In the genomic region with DNA sequence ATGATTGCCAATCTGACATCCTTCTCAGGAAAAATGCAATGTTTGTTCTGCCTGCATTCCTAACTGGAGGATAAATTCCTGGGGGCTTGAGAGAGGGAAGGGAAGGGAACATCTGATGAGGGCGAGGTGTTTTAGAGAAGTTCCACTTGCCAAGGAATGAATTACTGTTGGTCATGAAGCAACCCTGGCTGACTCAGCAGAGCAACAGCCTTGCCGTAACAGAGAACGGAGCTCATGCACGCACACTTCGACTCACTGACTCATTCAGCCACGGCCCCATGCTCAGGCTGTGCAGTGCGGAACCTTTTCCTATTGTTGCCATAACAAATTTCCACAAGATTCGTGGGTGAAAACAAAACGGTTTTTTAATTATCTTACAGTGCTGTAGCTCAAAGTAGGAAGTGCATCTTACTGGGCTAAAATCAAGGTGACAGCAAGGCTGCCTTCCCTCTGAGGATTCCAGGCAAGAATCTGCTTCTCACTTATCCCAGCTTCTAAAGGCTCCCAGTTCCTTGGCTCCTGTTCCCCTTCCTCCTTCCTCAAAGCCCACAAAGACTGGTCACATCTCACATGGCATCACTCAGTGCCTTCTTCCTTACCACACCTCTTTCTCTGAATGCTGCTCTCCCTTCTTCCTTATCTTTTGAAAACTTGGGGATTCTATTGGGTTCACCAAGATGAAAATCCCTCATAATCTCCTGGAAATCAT, we compare ENCODE assay signal across 19 cellular contexts. TPM values are rescaled to one million over a fixed set of nuclear protein-coding genes. Genes with fewer than 3 reads are reported as not detected.
"Had no signal": no experiment of that assay in that cellular context is flagged by ENCODE, and none has a peak within 500 bp of the region (broad histone marks: within the 10 kb centered on the region; RNA-seq: fewer than 3 reads in every experiment).

No MANE protein-coding gene starts in this region.

RNA-seq across cellular contexts. Expression of gene KIR2DL3, which starts 9.5 kb away (rescaled TPM):
- total RNA-seq: activated CD4-positive, alpha-beta T cell treated with anti-CD3 and anti-CD28 coated beads, Interleukin-2, amount 10 ng/mL, durations not matched to agents 24 days and 14 days; activated CD8-positive, alpha-beta T cell treated with anti-CD3 and anti-CD28 coated beads for 36 hours; activated naive CD8-positive, alpha-beta T cell treated with anti-CD3 and anti-CD28 coated beads for 36 hours; activated T-helper 17 cell treated with anti-CD3 and anti-CD28 coated beads, Interleukin-2, amount 50 U/mL, for 72 hours; cardiac muscle cell; dermis blood vessel endothelial cell; endothelial cell of umbilical vein; esophagus muscularis mucosa; kidney epithelial cell; left ventricle myocardium superior; mucosa of descending colon; ovary; psoas muscle; right cardiac atrium; skeletal muscle tissue; tibial nerve; uterus had no signal
- polyA plus RNA-seq: cardiac muscle cell, endothelial cell of umbilical vein, heart left ventricle, psoas muscle had no signal

RNA-seq across cellular contexts. Expression of gene KIR2DL1, which starts 21.8 kb away (rescaled TPM):
- total RNA-seq: activated CD4-positive, alpha-beta T cell treated with anti-CD3 and anti-CD28 coated beads, Interleukin-2, amount 10 ng/mL, durations not matched to agents 24 days and 14 days; activated CD8-positive, alpha-beta T cell treated with anti-CD3 and anti-CD28 coated beads for 36 hours; activated naive CD8-positive, alpha-beta T cell treated with anti-CD3 and anti-CD28 coated beads for 36 hours; activated T-helper 17 cell treated with anti-CD3 and anti-CD28 coated beads, Interleukin-2, amount 50 U/mL, for 72 hours; cardiac muscle cell; dermis blood vessel endothelial cell; endothelial cell of umbilical vein; esophagus muscularis mucosa; gastroesophageal sphincter; kidney epithelial cell; left ventricle myocardium superior; mucosa of descending colon; ovary; psoas muscle; right cardiac atrium; skeletal muscle tissue; tibial nerve; uterus had no signal
- polyA plus RNA-seq: cardiac muscle cell, endothelial cell of umbilical vein, heart left ventricle had no signal

RNA-seq across cellular contexts. Expression of gene KIR3DL3, which starts 23.5 kb away (rescaled TPM):
- total RNA-seq: activated CD4-positive, alpha-beta T cell treated with anti-CD3 and anti-CD28 coated beads, Interleukin-2, amount 10 ng/mL, durations not matched to agents 24 days and 14 days; activated CD8-positive, alpha-beta T cell treated with anti-CD3 and anti-CD28 coated beads for 36 hours; activated naive CD8-positive, alpha-beta T cell treated with anti-CD3 and anti-CD28 coated beads for 36 hours; activated T-helper 17 cell treated with anti-CD3 and anti-CD28 coated beads, Interleukin-2, amount 50 U/mL, for 72 hours; cardiac muscle cell; dermis blood vessel endothelial cell; endothelial cell of umbilical vein; esophagus muscularis mucosa; gastroesophageal sphincter; heart left ventricle; kidney epithelial cell; left ventricle myocardium superior; mucosa of descending colon; ovary; psoas muscle; right cardiac atrium; skeletal muscle tissue; tibial nerve; uterus had no signal
- polyA plus RNA-seq: cardiac muscle cell, endothelial cell of umbilical vein, heart left ventricle, ovary, psoas muscle, right cardiac atrium had no signal

RNA-seq across cellular contexts. Expression of gene KIR2DL4, which starts 55.6 kb away (rescaled TPM):
- total RNA-seq: activated CD4-positive, alpha-beta T cell treated with anti-CD3 and anti-CD28 coated beads, Interleukin-2, amount 10 ng/mL, durations not matched to agents 24 days and 14 days; activated CD8-positive, alpha-beta T cell treated with anti-CD3 and anti-CD28 coated beads for 36 hours; activated naive CD8-positive, alpha-beta T cell treated with anti-CD3 and anti-CD28 coated beads for 36 hours; activated T-helper 17 cell treated with anti-CD3 and anti-CD28 coated beads, Interleukin-2, amount 50 U/mL, for 72 hours; cardiac muscle cell; dermis blood vessel endothelial cell; endothelial cell of umbilical vein; esophagus muscularis mucosa; gastroesophageal sphincter; kidney epithelial cell; left ventricle myocardium superior; ovary; psoas muscle; right cardiac atrium; skeletal muscle tissue; tibial nerve; uterus had no signal
- polyA plus RNA-seq: cardiac muscle cell, endothelial cell of umbilical vein had no signal
